In genomic region chr14:76720382-76720813, GRCh38 we compare ENCODE assay signal across 1 cellular context.
TF ChIP-seq lines count a peak whose summit lies in the region.

No MANE protein-coding gene starts in this region.

TF ChIP-seq in HepG2, 621 proteins besides CTCF, POLR2A, EP300 and RAD21 (continued from another document and continues in another):
- TF ChIP-seq KIAA2018 (CRISPR knock-in tag; IDR thresholded peaks at IDR 0.05; ENCODE audit: borderline replicate concordance) (no peak), KDM1A (CRISPR knock-in tag; IDR thresholded peaks at IDR 0.05) (no peak), GPN1 (CRISPR knock-in tag; IDR thresholded peaks at IDR 0.05; ENCODE audit: borderline replicate concordance) (no peak), RFXAP (CRISPR knock-in tag; IDR thresholded peaks at IDR 0.05; ENCODE audit: borderline replicate concordance) (no peak), NFATC3 (CRISPR knock-in tag; IDR thresholded peaks at IDR 0.05) (no peak), ZBTB7A (CRISPR knock-in tag; IDR thresholded peaks at IDR 0.05) (no peak), KLF11 (CRISPR knock-in tag; IDR thresholded peaks at IDR 0.05) (no peak), GABPA (IDR thresholded peaks at IDR 0.05; ENCODE audit: low read depth, low read length) (peak; percentile 23; the same call in 1 of the 2 replicates), GABPA (CRISPR knock-in tag; IDR thresholded peaks at IDR 0.05; ENCODE audit: low read depth) (peak; percentile 61), GMEB2 (CRISPR knock-in tag; IDR thresholded peaks at IDR 0.05; ENCODE audit: low read depth) (no peak), PCBP2 (optimal IDR thresholded peaks at IDR 0.05; ENCODE audit: low read depth, low read length, poor library complexity, severe bottlenecking) (no peak), TEAD3 (CRISPR knock-in tag; optimal IDR thresholded peaks at IDR 0.05; ENCODE audit: borderline replicate concordance) (peak; percentile 29), DMTF1 (CRISPR knock-in tag; IDR thresholded peaks at IDR 0.05) (no peak), ZNF780A (CRISPR knock-in tag; IDR thresholded peaks at IDR 0.05) (no peak), LCORL (IDR thresholded peaks at IDR 0.05) (no peak), LCORL (CRISPR knock-in tag; IDR thresholded peaks at IDR 0.05) (no peak), ZMYM4 (CRISPR knock-in tag; IDR thresholded peaks at IDR 0.05) (no peak), RARA (CRISPR knock-in tag; IDR thresholded peaks at IDR 0.05) (peak; percentile 87), DPF2 (CRISPR knock-in tag; IDR thresholded peaks at IDR 0.05; ENCODE audit: borderline replicate concordance, low read depth) (no peak), MED13 (CRISPR knock-in tag; IDR thresholded peaks at IDR 0.05) (no peak), GTF3A (CRISPR knock-in tag; conservative IDR thresholded peaks at IDR 0.05) (no peak), POGZ (CRISPR knock-in tag; IDR thresholded peaks at IDR 0.05) (no peak), ZNF468 (CRISPR knock-in tag; IDR thresholded peaks at IDR 0.05) (no peak), KAT2B (IDR thresholded peaks at IDR 0.05; ENCODE audit: borderline replicate concordance, low read depth, low read length) (no peak), ZNF318 (CRISPR knock-in tag; IDR thresholded peaks at IDR 0.05) (no peak), HOXA5 (CRISPR knock-in tag; IDR thresholded peaks at IDR 0.05) (no peak), POLR2G (IDR thresholded peaks at IDR 0.05; ENCODE audit: low read depth, low read length) (no peak), PREB (CRISPR knock-in tag; IDR thresholded peaks at IDR 0.05) (no peak), TRIM22 (IDR thresholded peaks at IDR 0.05) (no peak), SALL2 (CRISPR knock-in tag; IDR thresholded peaks at IDR 0.05) (no peak), CEBPG (CRISPR knock-in tag; IDR thresholded peaks at IDR 0.05) (no peak), DNMT1 (CRISPR knock-in tag; IDR thresholded peaks at IDR 0.05) (no peak), IRF9 (CRISPR knock-in tag; IDR thresholded peaks at IDR 0.05; ENCODE audit: borderline replicate concordance) (no peak), ZBTB21 (CRISPR knock-in tag; IDR thresholded peaks at IDR 0.05) (no peak), ZFP37 (CRISPR knock-in tag; IDR thresholded peaks at IDR 0.05; ENCODE audit: borderline replicate concordance) (no peak)
